In genomic region chr17:39194985-39195524, GRCh38 we compare ENCODE assay signal across 11 cellular contexts. TPM values are rescaled to one million over a fixed set of nuclear protein-coding genes. Genes with fewer than 3 reads are reported as not detected.
DNase-seq lines count a peak whose midpoint lies in the region; ATAC-seq and TF ChIP-seq lines count a peak whose summit lies in the region.
"Had no signal": no experiment of that assay in that cellular context is flagged by ENCODE, and none has a peak within 500 bp of the region (broad histone marks: within the 10 kb centered on the region; RNA-seq: fewer than 3 reads in every experiment).

No MANE protein-coding gene starts in this region.

- H3K9ac ChIP-seq in OCI-LY1 (ENCODE audit: low read length) = no peak overlapping the region; the same call in 1 of the 2 replicates

- no peak for TF ChIP-seq CTCF in OCI-LY1 (IDR thresholded peaks at IDR 0.05; ENCODE audit: low read length)
- TF ChIP-seq CTCF in fibroblast of the aortic adventitia (IDR thresholded peaks at IDR 0.05; ENCODE audit: insufficient read depth, low read length) = no peak
- no peak for TF ChIP-seq CTCF in psoas muscle (IDR thresholded peaks at IDR 0.05)

- H3K27ac Mint-ChIP-seq in CD8-positive, alpha-beta memory T cell = peak overlapping the region; percentile 21 to 97 (median 87)
- H3K27ac Mint-ChIP-seq: activated naive CD4-positive, alpha-beta T cell treated with anti-CD3 and anti-CD28 coated beads, Interleukin-2, amount 50 U/mL, for 72 hours had no signal

- H3K4me1 Mint-ChIP-seq in CD8-positive, alpha-beta memory T cell = peaks cover 35 to 63% (median 43%) of the 10 kb centered on the region in 3 donors

- H3K4me1 ChIP-seq in CD8-positive, alpha-beta memory T cell (ENCODE audit: insufficient read depth, low read length) = peaks cover 33% of the 10 kb centered on the region
- H3K4me1 ChIP-seq in OCI-LY1 (ENCODE audit: insufficient read depth, low read length, severe bottlenecking) (peaks cover 38% of the 10 kb centered on the region), psoas muscle (peaks cover 32% of the 10 kb centered on the region)

- peaks cover 0 to 35% (median 2%) of the 10 kb centered on the region in 3 donors for H3K36me3 Mint-ChIP-seq in CD8-positive, alpha-beta memory T cell

- no peak overlapping the region for H2AFZ ChIP-seq in OCI-LY1 (ENCODE audit: low read length)

- H3K4me3 Mint-ChIP-seq in CD8-positive, alpha-beta memory T cell = peak overlapping the region; percentile 32 to 89 (median 83)

- peaks cover 9% of the 10 kb centered on the region; the same call in 1 of the 2 replicates for H3F3A ChIP-seq in OCI-LY1 (ENCODE audit: insufficient read depth, low read length)

- peak overlapping the region; percentile 99; the same call in 1 of the 2 replicates for H3K4me2 ChIP-seq in OCI-LY1 (ENCODE audit: low read length)

- no peaks in the 10 kb centered on the region for H3K9me2 ChIP-seq in OCI-LY1 (ENCODE audit: low read depth, low read length)

- no peaks in the 10 kb centered on the region for H3K27me3 ChIP-seq in CD8-positive, alpha-beta memory T cell (ENCODE audit: insufficient read depth, low read length, poor library complexity, severe bottlenecking)
- H3K27me3 ChIP-seq in OCI-LY1 (ENCODE audit: insufficient read depth, low read length) (no peaks in the 10 kb centered on the region), psoas muscle (ENCODE audit: insufficient read depth in 3 of 3, low read length in 2 of 3) (no peaks in the 10 kb centered on the region)

- H3K27ac ChIP-seq in CD8-positive, alpha-beta memory T cell (ENCODE audit: low read depth, low read length) = no peak overlapping the region
- H3K27ac ChIP-seq in OCI-LY1 (ENCODE audit: low read depth, low read length, poor library complexity, severe bottlenecking) (peak overlapping the region; percentile 82), psoas muscle (peak overlapping the region; percentile 97)

- 57 to 74% (median 59%) methylated on average over 9 to 10 of the region's 10 CpGs for WGBS in psoas muscle, 3 donors

- no peak for ATAC-seq in psoas muscle
- ATAC-seq: activated naive CD4-positive, alpha-beta T cell treated with anti-CD3 and anti-CD28 coated beads, Interleukin-2, amount 50 U/mL, for 72 hours had no signal

- H3K27me3 Mint-ChIP-seq in CD8-positive, alpha-beta memory T cell = peaks cover 0 to 3% of the 10 kb centered on the region in 2 donors

- no peaks in the 10 kb centered on the region for H3K36me3 ChIP-seq in CD8-positive, alpha-beta memory T cell (ENCODE audit: insufficient read depth, low read length)
- peaks cover 40% of the 10 kb centered on the region for H3K36me3 ChIP-seq in OCI-LY1 (ENCODE audit: insufficient read depth, low read length)
- H3K36me3 ChIP-seq in psoas muscle (ENCODE audit: insufficient read depth in 1 of 2, low read depth in 1 of 2) = peaks cover 0 to 20% of the 10 kb centered on the region in 2 donors

- no peak overlapping the region for H3K4me3 ChIP-seq in CD8-positive, alpha-beta memory T cell (ENCODE audit: low read length)
- H3K4me3 ChIP-seq in OCI-LY1 (ENCODE audit: low read depth, low read length, poor library complexity, severe bottlenecking) (peak overlapping the region; percentile 10), fibroblast of the aortic adventitia (ENCODE audit: low read depth, low read length) (peak overlapping the region; percentile 81), psoas muscle (peak overlapping the region; percentile 90)

- POLR2A ChIA-PET in CD8-positive, alpha-beta memory T cell (lab: Charles Lee) = no interaction called here

- no peaks in the 10 kb centered on the region for H3K79me2 ChIP-seq in OCI-LY1 (ENCODE audit: insufficient read depth, low read length)

- CTCF ChIA-PET in CD8-positive, alpha-beta memory T cell (lab: Charles Lee) = interaction anchor here (0.6 to 3.2 kb wide), 8 partner anchors 9 to 326 kb away, joined by 3 to 11 read pairs (median 5); no protein-coding TSS in a partner anchor

- no peaks in the 10 kb centered on the region for H4K20me1 ChIP-seq in OCI-LY1 (ENCODE audit: insufficient read depth, low read length)

- H3K9me3 ChIP-seq in CD8-positive, alpha-beta memory T cell (ENCODE audit: low read length) = no peaks in the 10 kb centered on the region
- H3K9me3 ChIP-seq in OCI-LY1 (ENCODE audit: low read length) (no peaks in the 10 kb centered on the region), psoas muscle (no peaks in the 10 kb centered on the region)

- intact Hi-C loops in psoas muscle (cut with DNase I) = no loop called here

- H3K9me3 Mint-ChIP-seq in CD8-positive, alpha-beta memory T cell = no peaks in the 10 kb centered on the region
- H3K9me3 Mint-ChIP-seq: activated naive CD4-positive, alpha-beta T cell treated with anti-CD3 and anti-CD28 coated beads, Interleukin-2, amount 50 U/mL, for 72 hours had no signal

- DNase-seq in CD8-positive, alpha-beta memory T cell = no peak
- no peak for DNase-seq in fibroblast of the aortic adventitia (ENCODE audit: low read depth)
- no peak for DNase-seq in psoas muscle
- DNase-seq in COLO668 (lab: John Stamatoyannopoulos, UW; ENCODE audit: unreplicated experiment) = no peak
- DNase-seq in HPDE6-E6E7 (ENCODE audit: extremely low spot score) = no peak
- DNase-seq in mucosa of gallbladder (ENCODE audit: low spot score) = no peak
- DNase-seq in SKM-1 treated with dmso at 0.1 percent for 144 hours (lab: John Stamatoyannopoulos, UW; ENCODE audit: unreplicated experiment) = no peak
- DNase-seq: stimulated activated naive CD4-positive, alpha-beta T cell treated with Interleukin-2 at 50 U/mL for 16 hours had no signal

RNA-seq across cellular contexts. Expression of gene CACNB1, which starts 2.4 kb away (rescaled TPM):
- total RNA-seq in CD8-positive, alpha-beta memory T cell = 10 to 100 TPM; 10.6 to 12.3 TPM
- polyA plus RNA-seq in CD8-positive, alpha-beta memory T cell = 2.7 TPM
- total RNA-seq in fibroblast of the aortic adventitia (ENCODE audit: low replicate concordance) (7.0 and 8.0 TPM in 2 replicates), psoas muscle (100 to 1,000 TPM; 209 to 274 (median 226) TPM), mucosa of gallbladder (6.4 TPM)
- polyA plus RNA-seq in psoas muscle = 100 to 1,000 TPM in 2 of 3 donors, 10 to 100 TPM in 1; 88.2 to 196 (median 149) TPM

RNA-seq across cellular contexts. Expression of gene RPL19, which starts 5.0 kb away (rescaled TPM):
- total RNA-seq in CD8-positive, alpha-beta memory T cell = 1,000 to 10,000 TPM; 3,043 to 3,093 TPM
- polyA plus RNA-seq in CD8-positive, alpha-beta memory T cell = 2,939 TPM
- 944 and 2,108 TPM in 2 replicates for total RNA-seq in fibroblast of the aortic adventitia (ENCODE audit: low replicate concordance)
- total RNA-seq in psoas muscle = 1,000 to 10,000 TPM; 1,146 to 1,520 (median 1,371) TPM
- polyA plus RNA-seq in psoas muscle = 1,000 to 10,000 TPM; 2,244 to 3,039 (median 2,565) TPM
- 1,121 TPM for total RNA-seq in mucosa of gallbladder

RNA-seq across cellular contexts. Expression of gene ARL5C, which starts 29.1 kb away (rescaled TPM):
- not detected for total RNA-seq in CD8-positive, alpha-beta memory T cell
- not detected for polyA plus RNA-seq in CD8-positive, alpha-beta memory T cell
- 2.1 TPM in 1 of 2 replicates, not detected in the other for total RNA-seq in fibroblast of the aortic adventitia (ENCODE audit: low replicate concordance)
- total RNA-seq in psoas muscle = 1 to 10 TPM in 1 of 4 donors, under 1 TPM in 2, not detected in 1; 0.15 to 1.0 (median 0.15) TPM
- not detected for polyA plus RNA-seq in psoas muscle
- not detected for total RNA-seq in mucosa of gallbladder
- total RNA-seq: renal cortical epithelial cell had no signal

RNA-seq across cellular contexts. Expression of gene STAC2, which starts 30.7 kb away (rescaled TPM):
- total RNA-seq in CD8-positive, alpha-beta memory T cell = not detected
- not detected for polyA plus RNA-seq in CD8-positive, alpha-beta memory T cell
- 0.18 TPM in 1 of 2 replicates, not detected in the other for total RNA-seq in fibroblast of the aortic adventitia (ENCODE audit: low replicate concordance)
- 1 to 10 TPM in 1 of 4 donors, under 1 TPM in 2, not detected in 1; 0.07 to 1.2 (median 0.38) TPM for total RNA-seq in psoas muscle
- polyA plus RNA-seq in psoas muscle = under 1 TPM; 0.13 to 0.35 (median 0.29) TPM
- total RNA-seq in mucosa of gallbladder = 1.3 TPM
- total RNA-seq: activated naive CD4-positive, alpha-beta T cell treated with anti-CD3 and anti-CD28 coated beads, Interleukin-2, amount 50 U/mL, for 72 hours had no signal

RNA-seq across cellular contexts. Expression of gene PLXDC1, which starts 43.6 kb away (rescaled TPM):
- total RNA-seq in CD8-positive, alpha-beta memory T cell = 1 to 10 TPM; 2.5 to 2.9 TPM
- polyA plus RNA-seq in CD8-positive, alpha-beta memory T cell = 10.3 TPM
- 3.1 and 3.3 TPM in 2 replicates for total RNA-seq in fibroblast of the aortic adventitia (ENCODE audit: low replicate concordance)
- 1 to 10 TPM; 2.3 to 9.2 (median 2.7) TPM for total RNA-seq in psoas muscle
- 1 to 10 TPM; 2.7 to 3.9 (median 3.3) TPM for polyA plus RNA-seq in psoas muscle
- 21.2 TPM for total RNA-seq in mucosa of gallbladder
- total RNA-seq: renal cortical epithelial cell had no signal

Comparison
In these comparisons a context has a peak if more than half of its experiments do, and no peak if none do; other contexts are left out.
1. RNA of gene CACNB1, which starts 2.4 kb away (total RNA-seq): 209 to 274 TPM in psoas muscle; 10.6 to 12.3 TPM in CD8-positive, alpha-beta memory T cell, 7.0 to 8.0 TPM in fibroblast of the aortic adventitia and 6.4 TPM in mucosa of gallbladder (single experiment); every median in the first group is over 10 times any median in the second.